2 cellular contexts compared by ENCODE assay signal in the genomic region with DNA sequence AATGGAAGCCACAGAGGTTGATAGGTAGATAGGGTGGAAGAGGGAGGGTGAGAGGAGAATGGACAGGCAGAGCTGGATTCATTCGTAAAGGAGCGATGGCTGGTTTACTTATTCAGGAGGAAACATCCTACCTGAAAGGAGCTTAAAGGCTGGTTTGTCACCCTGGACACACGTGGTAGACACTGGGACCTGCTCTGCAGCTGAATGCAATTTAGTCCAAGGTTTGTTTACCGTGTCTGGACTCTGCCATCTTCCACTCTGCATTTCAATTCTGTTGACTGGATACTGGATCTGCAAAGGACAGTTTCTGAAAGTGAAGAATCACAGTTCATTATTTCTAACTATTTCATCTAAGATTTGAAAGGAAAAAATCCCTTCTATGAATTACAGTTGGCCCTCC. TPM values are rescaled to one million over a fixed set of nuclear protein-coding genes. Genes with fewer than 3 reads are reported as not detected.
"Had no signal": no experiment of that assay in that cellular context is flagged by ENCODE, and none has a peak within 500 bp of the region (broad histone marks: within the 10 kb centered on the region; RNA-seq: fewer than 3 reads in every experiment).

No MANE protein-coding gene starts in this region.

RNA-seq across cellular contexts. Expression of a gene that starts 15.6 kb away (rescaled TPM):
- total RNA-seq: G401, GM12878 had no signal
- polyA plus RNA-seq: GM12878 had no signal
